Comparison of ENCODE assay signal across 8 cellular contexts in genomic region chr11:326842-327580, GRCh38. TPM values are rescaled to one million over a fixed set of nuclear protein-coding genes. Genes with fewer than 3 reads are reported as not detected.
DNase-seq lines count a peak whose midpoint lies in the region; ATAC-seq and TF ChIP-seq lines count a peak whose summit lies in the region.

No MANE protein-coding gene starts in this region.

- H3K27ac Mint-ChIP-seq in activated naive CD8-positive, alpha-beta T cell treated with anti-CD3 and anti-CD28 coated beads, Interleukin-2, amount 10 ng/mL, durations not matched to agents 7 days and 5 days: peak overlapping the region; percentile 100

- TF ChIP-seq POLR2A in NB4 (IDR thresholded peaks at IDR 0.05; ENCODE audit: extremely low read depth, insufficient read length): no peak

- H4K20me1 ChIP-seq in DND-41 (ENCODE audit: insufficient read depth, low read length): no peaks in the 10 kb centered on the region

- H3K9me3 Mint-ChIP-seq in activated naive CD8-positive, alpha-beta T cell treated with anti-CD3 and anti-CD28 coated beads, Interleukin-2, amount 10 ng/mL, durations not matched to agents 7 days and 5 days: peaks cover 1% of the 10 kb centered on the region

- no peaks in the 10 kb centered on the region for H3K27me3 ChIP-seq in DND-41 (ENCODE audit: insufficient read depth, low read length, poor library complexity)

- peak; percentile 56 for DNase-seq in DND-41
- DNase-seq in NB4 (ENCODE audit: low read depth): peak; percentile 83
- DNase-seq in activated naive CD8-positive, alpha-beta T cell treated with anti-CD3 and anti-CD28 coated beads, Interleukin-2, amount 10 ng/mL, durations not matched to agents 7 days and 5 days: peak; percentile 77
- peak in 28 of 51 donors; percentile 28 to 62 (median 42) for DNase-seq in hypothalamus (lab: John Stamatoyannopoulos, UW)
- DNase-seq in smooth muscle cell of the brain vasculature (ENCODE audit: low read depth, low spot score): peak; percentile 64
- no peak for DNase-seq in NK-92 treated with Interleukin-12 subunit alpha and Interleukin-12 subunit beta, amount 100 ng/mL, for 24 hours (lab: John Stamatoyannopoulos, UW)
- no peak for DNase-seq in cerebellar nuclear complex (lab: John Stamatoyannopoulos, UW)

- peaks cover 53% of the 10 kb centered on the region for H3K4me1 ChIP-seq in DND-41 (ENCODE audit: insufficient read depth, low read length)

- peaks cover 6% of the 10 kb centered on the region for H3K36me3 Mint-ChIP-seq in activated naive CD8-positive, alpha-beta T cell treated with anti-CD3 and anti-CD28 coated beads, Interleukin-2, amount 10 ng/mL, durations not matched to agents 7 days and 5 days

- H3K4me3 Mint-ChIP-seq in activated naive CD8-positive, alpha-beta T cell treated with anti-CD3 and anti-CD28 coated beads, Interleukin-2, amount 10 ng/mL, durations not matched to agents 7 days and 5 days: peak overlapping the region; percentile 86

- H3K79me2 ChIP-seq in DND-41 (ENCODE audit: insufficient read depth, low read length): no peaks in the 10 kb centered on the region

- H2AFZ ChIP-seq in DND-41 (ENCODE audit: low read depth, low read length): no peak overlapping the region

- POLR2A ChIA-PET in activated naive CD8-positive, alpha-beta T cell treated with anti-CD3 and anti-CD28 coated beads, Interleukin-2, amount 10 ng/mL, durations not matched to agents 7 days and 5 days (lab: Charles Lee): interaction anchor here (0.8 to 6.2 kb wide), 15 partner anchors 11 to 122 kb away, joined by 3 to 103 read pairs (median 8); partner anchors contain the start of genes IFITM1, IFITM2, NLRP6 and PGGHG

- H3K36me3 ChIP-seq in DND-41 (ENCODE audit: insufficient read depth, low read length): no peaks in the 10 kb centered on the region

- no peaks in the 10 kb centered on the region for H3K27me3 Mint-ChIP-seq in activated naive CD8-positive, alpha-beta T cell treated with anti-CD3 and anti-CD28 coated beads, Interleukin-2, amount 10 ng/mL, durations not matched to agents 7 days and 5 days

- H3K4me2 ChIP-seq in DND-41 (ENCODE audit: insufficient read depth, low read length): no peak overlapping the region

- H3K4me1 Mint-ChIP-seq in activated naive CD8-positive, alpha-beta T cell treated with anti-CD3 and anti-CD28 coated beads, Interleukin-2, amount 10 ng/mL, durations not matched to agents 7 days and 5 days: peaks cover 68% of the 10 kb centered on the region

- H3K4me3 ChIP-seq in DND-41 (ENCODE audit: low read depth in 1 of 2, low read length in 2 of 2) (no peak overlapping the region), NB4 (ENCODE audit: low read depth, low read length) (no peak overlapping the region)

- peak overlapping the region; percentile 39 for H3K27ac ChIP-seq in DND-41 (ENCODE audit: low read length)

- no peak for TF ChIP-seq CTCF in DND-41 (IDR thresholded peaks at IDR 0.05; ENCODE audit: borderline replicate concordance, extremely low read depth, low read length, poor library complexity, severe bottlenecking)
- no peak for TF ChIP-seq CTCF in NB4 (IDR thresholded peaks at IDR 0.05; ENCODE audit: low read depth, low read length)

- ATAC-seq in DND-41 (ENCODE audit: insufficient read depth, low read depth): no peak
- ATAC-seq in GM21529 (IDR thresholded peaks at IDR 0.05; ENCODE audit: unreplicated experiment): peak; percentile 74
- ATAC-seq in activated naive CD8-positive, alpha-beta T cell treated with anti-CD3 and anti-CD28 coated beads, Interleukin-2, amount 10 ng/mL, durations not matched to agents 7 days and 5 days (ENCODE audit: low read depth): peak; percentile 62

- no peak overlapping the region for H3K9ac ChIP-seq in DND-41 (ENCODE audit: low read depth, low read length)

- no peaks in the 10 kb centered on the region for H3K9me3 ChIP-seq in DND-41 (ENCODE audit: insufficient read depth, low read length, severe bottlenecking)

RNA-seq across cellular contexts. Expression of gene IFITM3, which starts 6.4 kb away (rescaled TPM):
- 100 to 1,000 TPM; 258 to 267 TPM for total RNA-seq in activated naive CD8-positive, alpha-beta T cell treated with anti-CD3 and anti-CD28 coated beads, Interleukin-2, amount 10 ng/mL, durations not matched to agents 7 days and 5 days

RNA-seq across cellular contexts. Expression of gene IFITM1, which starts 13.2 kb away (rescaled TPM):
- total RNA-seq in activated naive CD8-positive, alpha-beta T cell treated with anti-CD3 and anti-CD28 coated beads, Interleukin-2, amount 10 ng/mL, durations not matched to agents 7 days and 5 days: 1,000 to 10,000 TPM; 1,182 to 1,374 TPM

RNA-seq across cellular contexts. Expression of gene IFITM2, which starts 19.4 kb away (rescaled TPM):
- 1,000 to 10,000 TPM; 1,890 to 1,949 TPM for total RNA-seq in activated naive CD8-positive, alpha-beta T cell treated with anti-CD3 and anti-CD28 coated beads, Interleukin-2, amount 10 ng/mL, durations not matched to agents 7 days and 5 days

RNA-seq across cellular contexts. Expression of gene IFITM5, which starts 27.7 kb away (rescaled TPM):
- total RNA-seq in activated naive CD8-positive, alpha-beta T cell treated with anti-CD3 and anti-CD28 coated beads, Interleukin-2, amount 10 ng/mL, durations not matched to agents 7 days and 5 days: not detected

RNA-seq across cellular contexts. Expression of gene PGGHG, which starts 38.1 kb away (rescaled TPM):
- total RNA-seq in activated naive CD8-positive, alpha-beta T cell treated with anti-CD3 and anti-CD28 coated beads, Interleukin-2, amount 10 ng/mL, durations not matched to agents 7 days and 5 days: 100 to 1,000 TPM; 641 to 664 TPM

Comparison
In these comparisons a context has a peak if more than half of its experiments do, and no peak if none do; other contexts are left out.
1. DNase-seq: peak in DND-41 (single experiment), NB4 (single experiment), activated naive CD8-positive, alpha-beta T cell treated with anti-CD3 and anti-CD28 coated beads, Interleukin-2, amount 10 ng/mL, durations not matched to agents 7 days and 5 days (single experiment), hypothalamus (28 of 51) and smooth muscle cell of the brain vasculature (single experiment); none in NK-92 treated with Interleukin-12 subunit alpha and Interleukin-12 subunit beta, amount 100 ng/mL, for 24 hours (single experiment) and cerebellar nuclear complex (0 of 2).